In genomic region chr19:1074512-1075283, GRCh38 we compare ENCODE assay signal across 8 cellular contexts. TPM values are rescaled to one million over a fixed set of nuclear protein-coding genes. Genes with fewer than 3 reads are reported as not detected.
DNase-seq lines count a peak whose midpoint lies in the region; ATAC-seq and TF ChIP-seq lines count a peak whose summit lies in the region.

No MANE protein-coding gene starts in this region.

- peak; percentile 93 for DNase-seq in DND-41
- DNase-seq in NCI-H748 (lab: John Stamatoyannopoulos, UW; ENCODE audit: unreplicated experiment), result peak; percentile 85
- peak; percentile 91 for DNase-seq in activated CD4-positive, alpha-beta memory T cell treated with anti-CD3 and anti-CD28 coated beads, Interleukin-2, amount 10 ng/mL, durations not matched to agents 7 days and 5 days
- peak; percentile 89 to 97 (median 91) for DNase-seq in effector memory CD8-positive, alpha-beta T cell
- peak in 2 of 3 donors; percentile 53 to 73 for DNase-seq in stimulated activated CD4-positive, alpha-beta T cell treated with anti-CD3 and anti-CD28 coated beads, Interleukin-12 subunit alpha, Interleukin-12 subunit beta, amount 100 ng/mL, for 48 hours (ENCODE audit: low read depth in 2 of 3, low spot score in 1 of 3)
- no peak for DNase-seq in WTC11 (ENCODE audit: low spot score)

- H3K4me3 ChIP-seq in DND-41 (ENCODE audit: low read depth in 1 of 2, low read length in 2 of 2), result peak overlapping the region in 1 of 2 experiments; percentile 51; a peak in 2 of 4 replicates

- H3K4me1 Mint-ChIP-seq in activated CD4-positive, alpha-beta memory T cell treated with anti-CD3 and anti-CD28 coated beads, Interleukin-2, amount 10 ng/mL, durations not matched to agents 7 days and 5 days, result peaks cover 64% of the 10 kb centered on the region
- peaks cover 36 to 40% of the 10 kb centered on the region in 2 donors for H3K4me1 Mint-ChIP-seq in effector memory CD8-positive, alpha-beta T cell (ENCODE audit: low read depth in 2 of 2)
- H3K4me1 Mint-ChIP-seq in WTC11, result peaks cover 2% of the 10 kb centered on the region

- H3K4me3 Mint-ChIP-seq in activated CD4-positive, alpha-beta memory T cell treated with anti-CD3 and anti-CD28 coated beads, Interleukin-2, amount 10 ng/mL, durations not matched to agents 7 days and 5 days, result peak overlapping the region; percentile 59
- peak overlapping the region; percentile 78 to 84 for H3K4me3 Mint-ChIP-seq in effector memory CD8-positive, alpha-beta T cell
- H3K4me3 Mint-ChIP-seq in WTC11, result no peak overlapping the region

- H3K9ac ChIP-seq in DND-41 (ENCODE audit: low read depth, low read length), result peak overlapping the region; percentile 40

- CTCF ChIA-PET in activated CD4-positive, alpha-beta memory T cell treated with anti-CD3 and anti-CD28 coated beads, Interleukin-2, amount 10 ng/mL, durations not matched to agents 7 days and 5 days (lab: Charles Lee), result interaction anchor here (0.7 to 4.9 kb wide), 10 partner anchors 9 to 192 kb away, joined by 3 to 56 read pairs (median 3); partner anchors contain the start of genes ARHGAP45 and RNU6-2
- CTCF ChIA-PET in WTC11 (lab: Charles Lee), result interaction anchor here (1.4 to 1.6 kb wide), 2 partner anchors 10 to 170 kb away, joined by 4 to 6 read pairs; no protein-coding TSS in a partner anchor

- peaks cover 24% of the 10 kb centered on the region for H3K79me2 ChIP-seq in DND-41 (ENCODE audit: insufficient read depth, low read length)

- H3K27ac Mint-ChIP-seq in activated CD4-positive, alpha-beta memory T cell treated with anti-CD3 and anti-CD28 coated beads, Interleukin-2, amount 10 ng/mL, durations not matched to agents 7 days and 5 days, result peak overlapping the region; percentile 93
- peak overlapping the region; percentile 52 to 97 for H3K27ac Mint-ChIP-seq in effector memory CD8-positive, alpha-beta T cell
- H3K27ac Mint-ChIP-seq in WTC11, result no peak overlapping the region

- H3K36me3 ChIP-seq in DND-41 (ENCODE audit: insufficient read depth, low read length), result peaks cover 56% of the 10 kb centered on the region

- no peaks in the 10 kb centered on the region for H3K9me3 ChIP-seq in DND-41 (ENCODE audit: insufficient read depth, low read length, severe bottlenecking)

- H4K20me1 ChIP-seq in DND-41 (ENCODE audit: insufficient read depth, low read length), result peaks cover 28% of the 10 kb centered on the region

- no peaks in the 10 kb centered on the region for H3K27me3 ChIP-seq in DND-41 (ENCODE audit: insufficient read depth, low read length, poor library complexity)

- TF ChIP-seq CTCF in DND-41 (IDR thresholded peaks at IDR 0.05; ENCODE audit: borderline replicate concordance, extremely low read depth, low read length, poor library complexity, severe bottlenecking) (no peak), WTC11 (IDR thresholded peaks at IDR 0.05) (no peak)

- POLR2A ChIA-PET in activated CD4-positive, alpha-beta memory T cell treated with anti-CD3 and anti-CD28 coated beads, Interleukin-2, amount 10 ng/mL, durations not matched to agents 7 days and 5 days (lab: Charles Lee), result interaction anchor here (0.7 to 17.5 kb wide), 13 partner anchors 8 to 194 kb away, joined by 3 to 334 read pairs (median 10); partner anchors contain the start of genes ABCA7, ARHGAP45, CIRBP and CNN2
- POLR2A ChIA-PET in WTC11 (lab: Charles Lee), result interaction anchor here (0.5 to 1.1 kb wide), 3 partner anchors 10 to 315 kb away, joined by 3 to 4 read pairs (median 3); no protein-coding TSS in a partner anchor

- peak overlapping the region; percentile 73; the same call in 1 of the 2 replicates for H2AFZ ChIP-seq in DND-41 (ENCODE audit: low read depth, low read length)

- H3K27ac ChIP-seq in DND-41 (ENCODE audit: low read length), result peak overlapping the region; percentile 80

- ATAC-seq in DND-41 (ENCODE audit: insufficient read depth, low read depth) (peak; percentile 65), HG03432 (IDR thresholded peaks at IDR 0.05; ENCODE audit: unreplicated experiment) (peak; percentile 54), WTC11 (no peak), HG03139 (IDR thresholded peaks at IDR 0.05; ENCODE audit: unreplicated experiment) (no peak)
- peak; percentile 57 for ATAC-seq in effector memory CD8-positive, alpha-beta T cell (replicated peaks)

- no peaks in the 10 kb centered on the region for H3K9me3 Mint-ChIP-seq in activated CD4-positive, alpha-beta memory T cell treated with anti-CD3 and anti-CD28 coated beads, Interleukin-2, amount 10 ng/mL, durations not matched to agents 7 days and 5 days
- no peaks in the 10 kb centered on the region for H3K9me3 Mint-ChIP-seq in effector memory CD8-positive, alpha-beta T cell
- H3K9me3 Mint-ChIP-seq in WTC11, result no peaks in the 10 kb centered on the region

- no peaks in the 10 kb centered on the region for H3K27me3 Mint-ChIP-seq in activated CD4-positive, alpha-beta memory T cell treated with anti-CD3 and anti-CD28 coated beads, Interleukin-2, amount 10 ng/mL, durations not matched to agents 7 days and 5 days
- no peaks in the 10 kb centered on the region for H3K27me3 Mint-ChIP-seq in effector memory CD8-positive, alpha-beta T cell
- H3K27me3 Mint-ChIP-seq in WTC11 (ENCODE audit: low read depth), result peaks cover 12% of the 10 kb centered on the region

- H3K4me2 ChIP-seq in DND-41 (ENCODE audit: insufficient read depth, low read length), result peak overlapping the region; percentile 66

- peaks cover 74% of the 10 kb centered on the region for H3K36me3 Mint-ChIP-seq in activated CD4-positive, alpha-beta memory T cell treated with anti-CD3 and anti-CD28 coated beads, Interleukin-2, amount 10 ng/mL, durations not matched to agents 7 days and 5 days (ENCODE audit: low read depth)
- peaks cover 95% of the 10 kb centered on the region for H3K36me3 Mint-ChIP-seq in effector memory CD8-positive, alpha-beta T cell (ENCODE audit: insufficient read depth)
- peaks cover 9% of the 10 kb centered on the region for H3K36me3 Mint-ChIP-seq in WTC11

- peaks cover 42% of the 10 kb centered on the region for H3K4me1 ChIP-seq in DND-41 (ENCODE audit: insufficient read depth, low read length)

TF ChIP-seq in WTC11, 78 proteins besides CTCF, POLR2A, EP300 and RAD21 (continues in another document):
- TF ChIP-seq, protein P1, sequence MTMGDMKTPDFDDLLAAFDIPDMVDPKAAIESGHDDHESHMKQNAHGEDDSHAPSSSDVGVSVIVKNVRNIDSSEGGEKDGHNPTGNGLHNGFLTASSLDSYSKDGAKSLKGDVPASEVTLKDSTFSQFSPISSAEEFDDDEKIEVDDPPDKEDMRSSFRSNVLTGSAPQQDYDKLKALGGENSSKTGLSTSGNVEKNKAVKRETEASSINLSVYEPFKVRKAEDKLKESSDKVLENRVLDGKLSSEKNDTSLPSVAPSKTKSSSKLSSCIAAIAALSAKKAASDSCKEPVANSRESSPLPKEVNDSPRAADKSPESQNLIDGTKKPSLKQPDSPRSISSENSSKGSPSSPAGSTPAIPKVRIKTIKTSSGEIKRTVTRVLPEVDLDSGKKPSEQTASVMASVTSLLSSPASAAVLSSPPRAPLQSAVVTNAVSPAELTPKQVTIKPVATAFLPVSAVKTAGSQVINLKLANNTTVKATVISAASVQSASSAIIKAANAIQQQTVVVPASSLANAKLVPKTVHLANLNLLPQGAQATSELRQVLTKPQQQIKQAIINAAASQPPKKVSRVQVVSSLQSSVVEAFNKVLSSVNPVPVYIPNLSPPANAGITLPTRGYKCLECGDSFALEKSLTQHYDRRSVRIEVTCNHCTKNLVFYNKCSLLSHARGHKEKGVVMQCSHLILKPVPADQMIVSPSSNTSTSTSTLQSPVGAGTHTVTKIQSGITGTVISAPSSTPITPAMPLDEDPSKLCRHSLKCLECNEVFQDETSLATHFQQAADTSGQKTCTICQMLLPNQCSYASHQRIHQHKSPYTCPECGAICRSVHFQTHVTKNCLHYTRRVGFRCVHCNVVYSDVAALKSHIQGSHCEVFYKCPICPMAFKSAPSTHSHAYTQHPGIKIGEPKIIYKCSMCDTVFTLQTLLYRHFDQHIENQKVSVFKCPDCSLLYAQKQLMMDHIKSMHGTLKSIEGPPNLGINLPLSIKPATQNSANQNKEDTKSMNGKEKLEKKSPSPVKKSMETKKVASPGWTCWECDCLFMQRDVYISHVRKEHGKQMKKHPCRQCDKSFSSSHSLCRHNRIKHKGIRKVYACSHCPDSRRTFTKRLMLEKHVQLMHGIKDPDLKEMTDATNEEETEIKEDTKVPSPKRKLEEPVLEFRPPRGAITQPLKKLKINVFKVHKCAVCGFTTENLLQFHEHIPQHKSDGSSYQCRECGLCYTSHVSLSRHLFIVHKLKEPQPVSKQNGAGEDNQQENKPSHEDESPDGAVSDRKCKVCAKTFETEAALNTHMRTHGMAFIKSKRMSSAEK (CRISPR knock-in tag; IDR thresholded peaks at IDR 0.05; ENCODE audit: borderline replicate concordance), result no peak

RNA-seq across cellular contexts. Expression of gene ARHGAP45, which starts 7.7 kb away (rescaled TPM):
- total RNA-seq in activated CD4-positive, alpha-beta memory T cell treated with anti-CD3 and anti-CD28 coated beads, Interleukin-2, amount 10 ng/mL, durations not matched to agents 7 days and 5 days, result 100 to 1,000 TPM; 419 to 437 TPM
- 40.9 to 46.4 TPM (median 44.1 TPM) in 3 replicates for total RNA-seq in WTC11 (2021)

RNA-seq across cellular contexts. Expression of gene POLR2E, which starts 20.5 kb away (rescaled TPM):
- total RNA-seq in activated CD4-positive, alpha-beta memory T cell treated with anti-CD3 and anti-CD28 coated beads, Interleukin-2, amount 10 ng/mL, durations not matched to agents 7 days and 5 days, result 100 to 1,000 TPM; 116 to 120 TPM
- 275 to 291 TPM (median 287 TPM) in 3 replicates for total RNA-seq in WTC11 (2021)

RNA-seq across cellular contexts. Expression of gene GPX4, which starts 29.1 kb away (rescaled TPM):
- 100 to 1,000 TPM; 141 to 148 TPM for total RNA-seq in activated CD4-positive, alpha-beta memory T cell treated with anti-CD3 and anti-CD28 coated beads, Interleukin-2, amount 10 ng/mL, durations not matched to agents 7 days and 5 days
- 363 to 377 TPM (median 368 TPM) in 3 replicates for total RNA-seq in WTC11 (2021)

RNA-seq across cellular contexts. Expression of gene ABCA7, which starts 34.8 kb away (rescaled TPM):
- total RNA-seq in activated CD4-positive, alpha-beta memory T cell treated with anti-CD3 and anti-CD28 coated beads, Interleukin-2, amount 10 ng/mL, durations not matched to agents 7 days and 5 days, result 10 to 100 TPM; 92.7 to 95.1 TPM
- total RNA-seq in WTC11 (2021), result 40.3 to 45.0 TPM (median 41.3 TPM) in 3 replicates

RNA-seq across cellular contexts. Expression of gene CNN2, which starts 48.3 kb away (rescaled TPM):
- 100 to 1,000 TPM; 513 to 519 TPM for total RNA-seq in activated CD4-positive, alpha-beta memory T cell treated with anti-CD3 and anti-CD28 coated beads, Interleukin-2, amount 10 ng/mL, durations not matched to agents 7 days and 5 days
- total RNA-seq in WTC11 (2021), result 387 to 391 TPM (median 390 TPM) in 3 replicates

Comparison
In these comparisons a context has a peak if more than half of its experiments do, and no peak if none do; other contexts are left out.
1. ATAC-seq: peak in DND-41 (single experiment), HG03432 (single experiment) and effector memory CD8-positive, alpha-beta T cell (single experiment); none in WTC11 (single experiment) and HG03139 (single experiment).